ENCODE assay signal across 21 cellular contexts in genomic region chr11:71272161-71272560, GRCh38.
"Had no signal": no experiment of that assay in that cellular context is flagged by ENCODE, and none has a peak within 500 bp of the region (broad histone marks: within the 10 kb centered on the region; RNA-seq: fewer than 3 reads in every experiment).

No MANE protein-coding gene starts in this region.

- DNase-seq: effector memory CD8-positive, alpha-beta T cell; esophagus squamous epithelium; foreskin fibroblast; glutamatergic neuron; immature natural killer cell; kidney; left cardiac atrium; left ventricle myocardium superior; mesenchymal stem cell; naive B cell; stimulated activated CD4-positive, alpha-beta T cell treated with anti-CD3 and anti-CD28 coated beads, Interleukin-2, amount 100 ng/mL, for 24 hours; stimulated activated naive CD4-positive, alpha-beta T cell; substantia nigra; transverse colon; uterus had no signal

- H3K27ac ChIP-seq: esophagus squamous epithelium, gastroesophageal sphincter, skin epidermis, stomach, thoracic aorta, transverse colon, uterus had no signal

- ATAC-seq: effector memory CD8-positive, alpha-beta T cell; gastroesophageal sphincter; left cardiac atrium; left ventricle myocardium superior; sciatic nerve had no signal

- H3K4me3 ChIP-seq: esophagus squamous epithelium, gastroesophageal sphincter, lung, skin epidermis, stomach, thoracic aorta, transverse colon, uterus had no signal

- H3K4me1 ChIP-seq: esophagus squamous epithelium, gastroesophageal sphincter, uterus had no signal

- H3K36me3 ChIP-seq: esophagus squamous epithelium, gastroesophageal sphincter, stomach, thoracic aorta, transverse colon, uterus had no signal

- H3K27me3 ChIP-seq: transverse colon, uterus had no signal
